Comparison of ENCODE assay signal across 24 cellular contexts in genomic region chr5:2464141-2464540, GRCh38.
A peak's percentile ranks its signal among the peaks of the same experiment; 100 is the strongest.
DNase-seq lines count a peak whose midpoint lies in the region; ATAC-seq, FAIRE-seq and TF ChIP-seq lines count a peak whose summit lies in the region.
"Had no signal": no experiment of that assay in that cellular context is flagged by ENCODE, and none has a peak within 500 bp of the region (broad histone marks: within the 10 kb centered on the region; RNA-seq: fewer than 3 reads in every experiment).

No MANE protein-coding gene starts in this region.

- H3K27me3 Mint-ChIP-seq in neural progenitor cell (ENCODE audit: insufficient read depth, low read depth), result peaks cover 26% of the 10 kb centered on the region
- H3K27me3 Mint-ChIP-seq in stimulated activated memory B cell treated with anti-CD40 and anti-IgM and Interleukin-4, amounts not matched to agents 10 μg/mL and 1 μg/mL and 100 μg/mL, for 72 hours, result no peaks in the 10 kb centered on the region
- H3K27me3 Mint-ChIP-seq: B cell had no signal

- H3F3A ChIP-seq in neural progenitor cell (ENCODE audit: low read depth), result peaks cover 6% of the 10 kb centered on the region

- in situ Hi-C loops in HepG2 (cut with HindIII; ENCODE audit: extremely low pct_ligation_motif_present, low pct_unique_long_range_greater_than_20kb), result no loop called here

- peaks cover 46% of the 10 kb centered on the region for H3K4me1 Mint-ChIP-seq in neural progenitor cell
- H3K4me1 Mint-ChIP-seq in stimulated activated memory B cell treated with anti-CD40 and anti-IgM and Interleukin-4, amounts not matched to agents 10 μg/mL and 1 μg/mL and 100 μg/mL, for 72 hours, result no peaks in the 10 kb centered on the region
- H3K4me1 Mint-ChIP-seq: B cell had no signal

- no peaks in the 10 kb centered on the region for H3K36me3 ChIP-seq in HepG2 (replicated peaks in 1 of 2; ENCODE audit: control insufficient read depth in 1 of 2, insufficient read depth in 2 of 2, low read length in 2 of 2)
- H3K36me3 ChIP-seq in neural progenitor cell, result no peaks in the 10 kb centered on the region
- no peaks in the 10 kb centered on the region for H3K36me3 ChIP-seq in stomach
- H3K36me3 ChIP-seq: BLaER1 treated with 17β-estradiol and CSF1 and Interleukin-3, amounts not matched to agents 10 nM and 100 nM had no signal

- no TSS peak for BruUV-seq in HepG2 (replicated peaks; lab: Mats Ljungman, UMichigan)

- TF ChIP-seq CTCF in HepG2 (CRISPR knock-in tag; IDR thresholded peaks at IDR 0.05) (no peak), neural progenitor cell (IDR thresholded peaks at IDR 0.05) (no peak), stomach (IDR thresholded peaks at IDR 0.05) (no peak)

- CTCF ChIA-PET in HepG2 (lab: Yijun Ruan, JAX; ENCODE audit: low intra/inter-chr PET ratio, low total read pairs), result no interaction called here

- ATAC-seq in HepG2 (no peak), HG02884 (IDR thresholded peaks at IDR 0.05; ENCODE audit: unreplicated experiment) (no peak)
- peak; percentile 29 for ATAC-seq in stimulated activated memory B cell treated with anti-CD40 and anti-IgM and Interleukin-4, amounts not matched to agents 10 μg/mL and 1 μg/mL and 100 μg/mL, for 72 hours
- ATAC-seq: A549; CD8-positive, alpha-beta T cell had no signal

- no peak overlapping the region for H3K4me2 ChIP-seq in HepG2 (ENCODE audit: low read depth, low read length)
- H3K4me2 ChIP-seq in neural progenitor cell, result no peak overlapping the region
- H3K4me2 ChIP-seq: A549; BLaER1 treated with 17β-estradiol and CSF1 and Interleukin-3, amounts not matched to agents 10 nM and 100 nM had no signal

- H3K27me3 ChIP-seq in HepG2 (ENCODE audit: control insufficient read depth in 1 of 2, insufficient read depth in 2 of 2, low read length in 2 of 2), result peaks cover 0 to 17% of the 10 kb centered on the region in 2 experiments; a peak in 2 of 5 replicates
- no peaks in the 10 kb centered on the region for H3K27me3 ChIP-seq in neural progenitor cell
- H3K27me3 ChIP-seq in stomach, result peaks cover 0 to 16% (median 0%) of the 10 kb centered on the region in 3 donors
- H3K27me3 ChIP-seq: BLaER1 treated with 17β-estradiol and CSF1 and Interleukin-3, amounts not matched to agents 10 nM and 100 nM had no signal

- no peak for TF ChIP-seq RAD21 in HepG2 (CRISPR knock-in tag; IDR thresholded peaks at IDR 0.05)

- WGBS in HepG2 (ENCODE audit: low lambda C conversion rate), result 0% methylated on average over 1 of the region's 9 CpGs
- 84 to 88% (median 87%) methylated on average over 9 of the region's 9 CpGs for WGBS in stomach, 5 donors

- H3K27ac ChIP-seq in HepG2 (ENCODE audit: extremely low read length, insufficient read depth, low read length) (no peak overlapping the region), neural progenitor cell (no peak overlapping the region), stomach (no peak overlapping the region)
- H3K27ac ChIP-seq: 22Rv1; A549; BLaER1 treated with 17β-estradiol and CSF1 and Interleukin-3, amounts not matched to agents 10 nM and 100 nM; C4-2B had no signal

- no peak for TF ChIP-seq POLR2A in HepG2 (IDR thresholded peaks at IDR 0.05; ENCODE audit: insufficient read depth in 1 of 2, low read depth in 2 of 2, low read length in 2 of 2)
- no peak for TF ChIP-seq POLR2A in stomach (IDR thresholded peaks at IDR 0.05)

- intact Hi-C loops in HepG2 (cut with micrococcal nuclease; ENCODE audit: unreplicated experiment), result no loop called here
- intact Hi-C loops in stomach (cut with DNase I; ENCODE audit: low total_unique reads), result no loop called here

- H3K4me3 ChIP-seq in HepG2 (replicated peaks in 1 of 3; ENCODE audit: insufficient read depth in 1 of 3, low read depth in 2 of 3, low read length in 3 of 3) (no peak overlapping the region), neural progenitor cell (no peak overlapping the region), stomach (no peak overlapping the region)
- H3K4me3 ChIP-seq: A549; BLaER1 treated with 17β-estradiol and CSF1 and Interleukin-3, amounts not matched to agents 10 nM and 100 nM had no signal

- H2AFZ ChIP-seq in HepG2 (ENCODE audit: low read length) (no peak overlapping the region), neural progenitor cell (replicated peaks) (no peak overlapping the region)

- FAIRE-seq in HepG2 (lab: Jason Lieb, UNC), result no peak
- FAIRE-seq: A549, D721Med, G401.6, GM12891, GM19239 had no signal

- H4K20me1 ChIP-seq in HepG2 (ENCODE audit: insufficient read depth, low read length) (no peaks in the 10 kb centered on the region), neural progenitor cell (ENCODE audit: low read depth) (no peaks in the 10 kb centered on the region)
- H4K20me1 ChIP-seq: BLaER1 treated with 17β-estradiol and CSF1 and Interleukin-3, amounts not matched to agents 10 nM and 100 nM had no signal

- POLR2A ChIA-PET in HepG2 (lab: Yijun Ruan, JAX), result no interaction called here

- DNase-seq in NCI-H2171 treated with DMSO at 0.1 percent for 48 hours (lab: John Stamatoyannopoulos, UW) (peak; percentile 21), NCI-H2171 (lab: John Stamatoyannopoulos, UW) (no peak), HepG2 (ENCODE audit: low spot score) (no peak), neural progenitor cell (ENCODE audit: low spot score) (no peak), stomach (no peak), SHP77 (lab: John Stamatoyannopoulos, UW) (no peak)
- DNase-seq: AML-193; Caco-2; Calu3; CD4-positive, alpha-beta T cell; CD8-positive, alpha-beta T cell; DMS79 treated with DMSO at 0.1 percent for 48 hours; GF-D8 had no signal

- H3K79me2 ChIP-seq in HepG2 (ENCODE audit: insufficient read depth, low read length) (no peaks in the 10 kb centered on the region), neural progenitor cell (ENCODE audit: low read depth) (no peaks in the 10 kb centered on the region)

- H3K4me1 ChIP-seq in HepG2 (ENCODE audit: insufficient read depth, low read length), result no peaks in the 10 kb centered on the region
- H3K4me1 ChIP-seq in neural progenitor cell, result no peaks in the 10 kb centered on the region
- no peaks in the 10 kb centered on the region for H3K4me1 ChIP-seq in stomach
- H3K4me1 ChIP-seq: A549; BLaER1 treated with 17β-estradiol and CSF1 and Interleukin-3, amounts not matched to agents 10 nM and 100 nM; Caco-2 had no signal

- H3K27ac Mint-ChIP-seq in neural progenitor cell, result peak overlapping the region; percentile 24
- H3K27ac Mint-ChIP-seq in stimulated activated memory B cell treated with anti-CD40 and anti-IgM and Interleukin-4, amounts not matched to agents 10 μg/mL and 1 μg/mL and 100 μg/mL, for 72 hours, result no peak overlapping the region
- H3K27ac Mint-ChIP-seq: B cell; CD4-positive, alpha-beta T cell; CD8-positive, alpha-beta T cell had no signal

- H3K9ac ChIP-seq in HepG2 (ENCODE audit: insufficient read depth, low read depth, low read length) (no peak overlapping the region), neural progenitor cell (no peak overlapping the region)
- H3K9ac ChIP-seq: BLaER1 treated with 17β-estradiol and CSF1 and Interleukin-3, amounts not matched to agents 10 nM and 100 nM had no signal

- TF ChIP-seq EP300 in HepG2 (IDR thresholded peaks at IDR 0.05; ENCODE audit: low read depth in 2 of 2, low read length in 2 of 2) (no peak), HepG2 (CRISPR knock-in tag; IDR thresholded peaks at IDR 0.05; ENCODE audit: borderline replicate concordance) (no peak), stomach (IDR thresholded peaks at IDR 0.05) (no peak)

- H3K9me3 ChIP-seq in HepG2 (ENCODE audit: low read length), result no peaks in the 10 kb centered on the region
- no peaks in the 10 kb centered on the region for H3K9me3 ChIP-seq in neural progenitor cell (ENCODE audit: low read depth)
- no peaks in the 10 kb centered on the region for H3K9me3 ChIP-seq in stomach
- H3K9me3 ChIP-seq: A549; BLaER1 treated with 17β-estradiol and CSF1 and Interleukin-3, amounts not matched to agents 10 nM and 100 nM; Caco-2 had no signal

- H3K36me3 Mint-ChIP-seq in neural progenitor cell, result no peaks in the 10 kb centered on the region
- H3K36me3 Mint-ChIP-seq in stimulated activated memory B cell treated with anti-CD40 and anti-IgM and Interleukin-4, amounts not matched to agents 10 μg/mL and 1 μg/mL and 100 μg/mL, for 72 hours, result no peaks in the 10 kb centered on the region
- H3K36me3 Mint-ChIP-seq: CD8-positive, alpha-beta T cell had no signal

- H3K9me3 Mint-ChIP-seq in neural progenitor cell, result peaks cover 2% of the 10 kb centered on the region
- H3K9me3 Mint-ChIP-seq in stimulated activated memory B cell treated with anti-CD40 and anti-IgM and Interleukin-4, amounts not matched to agents 10 μg/mL and 1 μg/mL and 100 μg/mL, for 72 hours, result peaks cover 9% of the 10 kb centered on the region
- H3K9me3 Mint-ChIP-seq: CD8-positive, alpha-beta T cell had no signal

- no peak overlapping the region for H3K4me3 Mint-ChIP-seq in neural progenitor cell
- no peak overlapping the region for H3K4me3 Mint-ChIP-seq in stimulated activated memory B cell treated with anti-CD40 and anti-IgM and Interleukin-4, amounts not matched to agents 10 μg/mL and 1 μg/mL and 100 μg/mL, for 72 hours
- H3K4me3 Mint-ChIP-seq: B cell; CD4-positive, alpha-beta T cell; CD8-positive, alpha-beta T cell had no signal

TF ChIP-seq in HepG2, 621 proteins besides CTCF, POLR2A, EP300 and RAD21:
- TF ChIP-seq, protein P1, sequence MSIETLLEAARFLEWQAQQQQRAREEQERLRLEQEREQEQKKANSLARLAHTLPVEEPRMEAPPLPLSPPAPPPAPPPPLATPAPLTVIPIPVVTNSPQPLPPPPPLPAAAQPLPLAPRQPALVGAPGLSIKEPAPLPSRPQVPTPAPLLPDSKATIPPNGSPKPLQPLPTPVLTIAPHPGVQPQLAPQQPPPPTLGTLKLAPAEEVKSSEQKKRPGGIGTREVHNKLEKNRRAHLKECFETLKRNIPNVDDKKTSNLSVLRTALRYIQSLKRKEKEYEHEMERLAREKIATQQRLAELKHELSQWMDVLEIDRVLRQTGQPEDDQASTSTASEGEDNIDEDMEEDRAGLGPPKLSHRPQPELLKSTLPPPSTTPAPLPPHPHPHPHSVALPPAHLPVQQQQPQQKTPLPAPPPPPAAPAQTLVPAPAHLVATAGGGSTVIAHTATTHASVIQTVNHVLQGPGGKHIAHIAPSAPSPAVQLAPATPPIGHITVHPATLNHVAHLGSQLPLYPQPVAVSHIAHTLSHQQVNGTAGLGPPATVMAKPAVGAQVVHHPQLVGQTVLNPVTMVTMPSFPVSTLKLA (IDR thresholded peaks at IDR 0.05), result peak; percentile 68
- no peak for TF ChIP-seq SP5 (CRISPR knock-in tag; IDR thresholded peaks at IDR 0.05; ENCODE audit: borderline replicate concordance, low read depth)
TF ChIP-seq in HepG2: peak in this region for 1.
